ENCODE assay signal across 13 cellular contexts in genomic region chr12:32419520-32419960, GRCh38. TPM values are rescaled to one million over a fixed set of nuclear protein-coding genes. Genes with fewer than 3 reads are reported as not detected.
DNase-seq lines count a peak whose midpoint lies in the region; ATAC-seq and TF ChIP-seq lines count a peak whose summit lies in the region.
"Had no signal": no experiment of that assay in that cellular context is flagged by ENCODE, and none has a peak within 500 bp of the region (broad histone marks: within the 10 kb centered on the region; RNA-seq: fewer than 3 reads in every experiment).

No MANE protein-coding gene starts in this region.

- ATAC-seq in HG03103 (IDR thresholded peaks at IDR 0.05; ENCODE audit: low read depth, unreplicated experiment) (peak; percentile 61), lower lobe of right lung (peak; percentile 69 to 86)
- ATAC-seq in activated CD8-positive, alpha-beta memory T cell treated with anti-CD3 and anti-CD28 coated beads, Interleukin-2, amount 10 ng/mL, durations not matched to agents 7 days and 5 days, result no peak

- H3K9me3 Mint-ChIP-seq in activated CD8-positive, alpha-beta memory T cell treated with anti-CD3 and anti-CD28 coated beads, Interleukin-2, amount 10 ng/mL, durations not matched to agents 7 days and 5 days (ENCODE audit: low read depth), result no peaks in the 10 kb centered on the region
- peaks cover 3% of the 10 kb centered on the region for H3K9me3 Mint-ChIP-seq in activated naive CD4-positive, alpha-beta T cell treated with anti-CD3 and anti-CD28 coated beads for 36 hours

- peaks cover 25% of the 10 kb centered on the region for H3K4me1 ChIP-seq in lower lobe of right lung

- H3K36me3 ChIP-seq in lower lobe of right lung, result no peaks in the 10 kb centered on the region
- H3K36me3 ChIP-seq: spleen had no signal

- intact Hi-C loops in lower lobe of right lung (cut with DNase I), result no loop called here
- intact Hi-C loops in activated naive CD4-positive, alpha-beta T cell treated with anti-CD3 and anti-CD28 coated beads for 36 hours (cut with micrococcal nuclease), result no loop called here

- no peaks in the 10 kb centered on the region for H3K27me3 ChIP-seq in lower lobe of right lung (ENCODE audit: low read depth)
- H3K27me3 ChIP-seq: spleen had no signal

- H3K9me3 ChIP-seq in lower lobe of right lung, result no peaks in the 10 kb centered on the region

- no peak overlapping the region for H3K27ac ChIP-seq in lower lobe of right lung
- H3K27ac ChIP-seq: HL-60, spleen had no signal

- CTCF ChIA-PET in activated CD8-positive, alpha-beta memory T cell treated with anti-CD3 and anti-CD28 coated beads, Interleukin-2, amount 10 ng/mL, durations not matched to agents 7 days and 5 days (lab: Charles Lee), result no interaction called here
- CTCF ChIA-PET in activated naive CD4-positive, alpha-beta T cell treated with anti-CD3 and anti-CD28 coated beads for 36 hours (lab: Charles Lee), result no interaction called here

- TF ChIP-seq CTCF in lower lobe of right lung (IDR thresholded peaks at IDR 0.05), result no peak

- H3K27me3 Mint-ChIP-seq in activated CD8-positive, alpha-beta memory T cell treated with anti-CD3 and anti-CD28 coated beads, Interleukin-2, amount 10 ng/mL, durations not matched to agents 7 days and 5 days, result no peaks in the 10 kb centered on the region
- H3K27me3 Mint-ChIP-seq in activated naive CD4-positive, alpha-beta T cell treated with anti-CD3 and anti-CD28 coated beads for 36 hours (ENCODE audit: low read depth), result peaks cover 2% of the 10 kb centered on the region

- H3K4me1 Mint-ChIP-seq in activated CD8-positive, alpha-beta memory T cell treated with anti-CD3 and anti-CD28 coated beads, Interleukin-2, amount 10 ng/mL, durations not matched to agents 7 days and 5 days, result no peaks in the 10 kb centered on the region
- no peaks in the 10 kb centered on the region for H3K4me1 Mint-ChIP-seq in activated naive CD4-positive, alpha-beta T cell treated with anti-CD3 and anti-CD28 coated beads for 36 hours (ENCODE audit: low read depth)
- H3K4me1 Mint-ChIP-seq: CD8-positive, alpha-beta memory T cell had no signal

- H3K27ac Mint-ChIP-seq in activated CD8-positive, alpha-beta memory T cell treated with anti-CD3 and anti-CD28 coated beads, Interleukin-2, amount 10 ng/mL, durations not matched to agents 7 days and 5 days, result no peak overlapping the region
- H3K27ac Mint-ChIP-seq in activated naive CD4-positive, alpha-beta T cell treated with anti-CD3 and anti-CD28 coated beads for 36 hours, result no peak overlapping the region
- H3K27ac Mint-ChIP-seq: CD8-positive, alpha-beta memory T cell had no signal

- H3K4me3 Mint-ChIP-seq in activated CD8-positive, alpha-beta memory T cell treated with anti-CD3 and anti-CD28 coated beads, Interleukin-2, amount 10 ng/mL, durations not matched to agents 7 days and 5 days, result no peak overlapping the region
- no peak overlapping the region for H3K4me3 Mint-ChIP-seq in activated naive CD4-positive, alpha-beta T cell treated with anti-CD3 and anti-CD28 coated beads for 36 hours
- H3K4me3 Mint-ChIP-seq: CD8-positive, alpha-beta memory T cell had no signal

- H3K36me3 Mint-ChIP-seq in activated CD8-positive, alpha-beta memory T cell treated with anti-CD3 and anti-CD28 coated beads, Interleukin-2, amount 10 ng/mL, durations not matched to agents 7 days and 5 days, result peaks cover 1% of the 10 kb centered on the region
- H3K36me3 Mint-ChIP-seq in activated naive CD4-positive, alpha-beta T cell treated with anti-CD3 and anti-CD28 coated beads for 36 hours (ENCODE audit: low read depth), result no peaks in the 10 kb centered on the region
- H3K36me3 Mint-ChIP-seq: CD8-positive, alpha-beta memory T cell had no signal

- no peak overlapping the region for H3K4me3 ChIP-seq in lower lobe of right lung
- H3K4me3 ChIP-seq: spleen had no signal

- DNase-seq in CMK (ENCODE audit: low read depth) (peak; percentile 79), astrocyte of the hippocampus (ENCODE audit: low read depth, low spot score) (peak; percentile 61), lower lobe of right lung (peak; percentile 73), SHP77 (lab: John Stamatoyannopoulos, UW) (no peak), DMS153 treated with DMSO at 0.1 percent for 48 hours (lab: John Stamatoyannopoulos, UW; ENCODE audit: unreplicated experiment) (no peak)
- DNase-seq in activated CD8-positive, alpha-beta memory T cell treated with anti-CD3 and anti-CD28 coated beads, Interleukin-2, amount 10 ng/mL, durations not matched to agents 7 days and 5 days, result no peak
- no peak for DNase-seq in activated naive CD4-positive, alpha-beta T cell treated with anti-CD3 and anti-CD28 coated beads for 36 hours
- DNase-seq: activated CD4-positive, alpha-beta T cell treated with anti-CD3 and anti-CD28 coated beads for 48 hours; CD8-positive, alpha-beta memory T cell; NCI-H526 treated with DMSO at 0.1 percent for 48 hours; spleen had no signal

RNA-seq across cellular contexts. Expression of gene FGD4, which starts 20.2 kb away (rescaled TPM):
- total RNA-seq in lower lobe of right lung, result 55.6 TPM
- total RNA-seq in activated CD8-positive, alpha-beta memory T cell treated with anti-CD3 and anti-CD28 coated beads, Interleukin-2, amount 10 ng/mL, durations not matched to agents 7 days and 5 days, result under 1 TPM; 0.61 to 0.76 TPM
- total RNA-seq in activated naive CD4-positive, alpha-beta T cell treated with anti-CD3 and anti-CD28 coated beads for 36 hours, result under 1 TPM; 0.15 to 0.17 TPM

Comparison
In these comparisons a context has a peak if more than half of its experiments do, and no peak if none do; other contexts are left out.
1. DNase-seq: peak in CMK (single experiment), astrocyte of the hippocampus (single experiment) and lower lobe of right lung (single experiment); none in SHP77 (0 of 2), activated CD8-positive, alpha-beta memory T cell treated with anti-CD3 and anti-CD28 coated beads, Interleukin-2, amount 10 ng/mL, durations not matched to agents 7 days and 5 days (single experiment), activated naive CD4-positive, alpha-beta T cell treated with anti-CD3 and anti-CD28 coated beads for 36 hours (single experiment) and DMS153 treated with DMSO at 0.1 percent for 48 hours (single experiment).
2. RNA of gene FGD4, which starts 20.2 kb away (total RNA-seq): 55.6 TPM in lower lobe of right lung (single experiment); 0.61 to 0.76 TPM in activated CD8-positive, alpha-beta memory T cell treated with anti-CD3 and anti-CD28 coated beads, Interleukin-2, amount 10 ng/mL, durations not matched to agents 7 days and 5 days and 0.15 to 0.17 TPM in activated naive CD4-positive, alpha-beta T cell treated with anti-CD3 and anti-CD28 coated beads for 36 hours; every median in the first group is over 10 times any median in the second.